In the genomic region with DNA sequence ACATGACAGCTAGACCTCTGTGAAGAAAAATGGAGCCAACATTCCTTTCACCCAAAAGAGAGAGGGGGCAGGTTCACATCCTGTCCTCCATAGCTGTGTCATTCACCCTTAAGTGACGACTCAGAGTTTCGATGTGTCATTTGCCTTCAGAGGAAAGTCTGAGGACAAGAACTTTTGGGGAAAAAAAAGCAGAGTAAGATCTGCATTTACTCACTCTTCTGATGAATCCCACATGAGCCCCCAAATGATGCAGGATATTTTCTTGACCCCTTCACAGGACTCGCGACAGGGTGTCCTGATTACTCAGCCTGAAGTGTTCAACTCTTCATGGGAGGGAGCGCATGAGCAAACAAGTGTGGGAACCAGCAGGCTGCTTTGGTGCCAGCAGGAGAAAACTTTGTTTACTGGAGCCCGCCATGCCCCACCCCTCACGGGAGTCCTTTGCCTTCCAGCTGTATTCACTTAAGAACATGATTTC, we compare ENCODE assay signal across 11 cellular contexts.
DNase-seq lines count a peak whose midpoint lies in the region; ATAC-seq and TF ChIP-seq lines count a peak whose summit lies in the region.
"Had no signal": no experiment of that assay in that cellular context is flagged by ENCODE, and none has a peak within 500 bp of the region (broad histone marks: within the 10 kb centered on the region; RNA-seq: fewer than 3 reads in every experiment).

No MANE protein-coding gene starts in this region.

- no peak overlapping the region for H3K4me3 ChIP-seq in brain microvascular endothelial cell (ENCODE audit: low read depth, low read length)

- H3K36me3 ChIP-seq in brain microvascular endothelial cell (replicated peaks): no peaks in the 10 kb centered on the region

- CTCF ChIA-PET in activated CD4-positive, alpha-beta T cell treated with anti-CD3 and anti-CD28 coated beads for 36 hours (lab: Charles Lee): interaction anchor here (2.0 kb wide), 1 partner anchor 40 kb away, joined by 4 read pairs; no protein-coding TSS in a partner anchor

- POLR2A ChIA-PET in activated CD4-positive, alpha-beta T cell treated with anti-CD3 and anti-CD28 coated beads for 36 hours (lab: Charles Lee): no interaction called here

- no peak overlapping the region for H3K4me3 Mint-ChIP-seq in activated CD4-positive, alpha-beta T cell treated with anti-CD3 and anti-CD28 coated beads for 36 hours
- peak overlapping the region; percentile 19 for H3K4me3 Mint-ChIP-seq in osteocyte (ENCODE audit: unreplicated experiment)
- H3K4me3 Mint-ChIP-seq: endodermal cell had no signal

- peak overlapping the region; percentile 64 for H3K27ac Mint-ChIP-seq in activated CD4-positive, alpha-beta T cell treated with anti-CD3 and anti-CD28 coated beads for 36 hours
- peak overlapping the region; percentile 83 for H3K27ac Mint-ChIP-seq in osteocyte (ENCODE audit: unreplicated experiment)
- H3K27ac Mint-ChIP-seq: endodermal cell had no signal

- TF ChIP-seq CTCF in brain microvascular endothelial cell (IDR thresholded peaks at IDR 0.05; ENCODE audit: low read depth, low read length, missing control alignments): no peak
- TF ChIP-seq CTCF in osteocyte (IDR thresholded peaks at IDR 0.05): no peak

- no peaks in the 10 kb centered on the region for H3K9me3 Mint-ChIP-seq in activated CD4-positive, alpha-beta T cell treated with anti-CD3 and anti-CD28 coated beads for 36 hours (ENCODE audit: low read depth)
- no peaks in the 10 kb centered on the region for H3K9me3 Mint-ChIP-seq in osteocyte (ENCODE audit: unreplicated experiment)
- H3K9me3 Mint-ChIP-seq: endodermal cell had no signal

- H3K27me3 ChIP-seq in brain microvascular endothelial cell (replicated peaks): no peaks in the 10 kb centered on the region

- in situ Hi-C loops in brain microvascular endothelial cell (cut with HindIII; ENCODE audit: low pct_ligation_motif_present, low sequenced_read_pairs): no loop called here

- peak; percentile 47 for ATAC-seq in activated CD4-positive, alpha-beta T cell treated with anti-CD3 and anti-CD28 coated beads for 36 hours
- ATAC-seq in GM21737 (IDR thresholded peaks at IDR 0.05; ENCODE audit: unreplicated experiment) (no peak), GM18858 (IDR thresholded peaks at IDR 0.05; ENCODE audit: unreplicated experiment) (no peak)

- no peaks in the 10 kb centered on the region for H3K27me3 Mint-ChIP-seq in activated CD4-positive, alpha-beta T cell treated with anti-CD3 and anti-CD28 coated beads for 36 hours
- H3K27me3 Mint-ChIP-seq in osteocyte (ENCODE audit: unreplicated experiment): no peaks in the 10 kb centered on the region

- H3K27ac ChIP-seq in brain microvascular endothelial cell: peak overlapping the region; percentile 90

- peak; percentile 35 for DNase-seq in activated CD4-positive, alpha-beta T cell treated with anti-CD3 and anti-CD28 coated beads for 36 hours
- DNase-seq in activated CD4-positive, alpha-beta T cell treated with anti-CD3 and anti-CD28 coated beads, Interleukin-2, amount 50 U/mL, for 1 hour: no peak
- DNase-seq in HPDE6-E6E7 (ENCODE audit: extremely low spot score): peak; percentile 15
- DNase-seq in brain microvascular endothelial cell: peak; percentile 80
- DNase-seq in osteocyte (ENCODE audit: extremely low spot score, unreplicated experiment): peak; percentile 89
- no peak for DNase-seq in cortex of kidney (lab: John Stamatoyannopoulos, UW)
- DNase-seq: endodermal cell, NCI-H2227 treated with DMSO at 0.1 percent for 48 hours, SIG-M5 had no signal

- intact Hi-C loops in activated CD4-positive, alpha-beta T cell treated with anti-CD3 and anti-CD28 coated beads for 36 hours (cut with DNase I, micrococcal nuclease): loop anchor here (1.0 to 5.0 kb wide), 4 partner anchors 133 to 217 kb away; no protein-coding TSS in a partner anchor

- H3K4me1 Mint-ChIP-seq in activated CD4-positive, alpha-beta T cell treated with anti-CD3 and anti-CD28 coated beads for 36 hours: peaks cover 22% of the 10 kb centered on the region
- peaks cover 58% of the 10 kb centered on the region for H3K4me1 Mint-ChIP-seq in osteocyte (ENCODE audit: unreplicated experiment)

- no peaks in the 10 kb centered on the region for H3K36me3 Mint-ChIP-seq in activated CD4-positive, alpha-beta T cell treated with anti-CD3 and anti-CD28 coated beads for 36 hours (ENCODE audit: low read depth)
- no peaks in the 10 kb centered on the region for H3K36me3 Mint-ChIP-seq in osteocyte (ENCODE audit: unreplicated experiment)

Comparison
In these comparisons a context has a peak if more than half of its experiments do, and no peak if none do; other contexts are left out.
1. DNase-seq: peak in activated CD4-positive, alpha-beta T cell treated with anti-CD3 and anti-CD28 coated beads for 36 hours (single experiment), HPDE6-E6E7 (single experiment), brain microvascular endothelial cell (single experiment) and osteocyte (single experiment); none in activated CD4-positive, alpha-beta T cell treated with anti-CD3 and anti-CD28 coated beads, Interleukin-2, amount 50 U/mL, for 1 hour (single experiment) and cortex of kidney (single experiment).